ENCODE assay signal across 18 cellular contexts in the genomic region with DNA sequence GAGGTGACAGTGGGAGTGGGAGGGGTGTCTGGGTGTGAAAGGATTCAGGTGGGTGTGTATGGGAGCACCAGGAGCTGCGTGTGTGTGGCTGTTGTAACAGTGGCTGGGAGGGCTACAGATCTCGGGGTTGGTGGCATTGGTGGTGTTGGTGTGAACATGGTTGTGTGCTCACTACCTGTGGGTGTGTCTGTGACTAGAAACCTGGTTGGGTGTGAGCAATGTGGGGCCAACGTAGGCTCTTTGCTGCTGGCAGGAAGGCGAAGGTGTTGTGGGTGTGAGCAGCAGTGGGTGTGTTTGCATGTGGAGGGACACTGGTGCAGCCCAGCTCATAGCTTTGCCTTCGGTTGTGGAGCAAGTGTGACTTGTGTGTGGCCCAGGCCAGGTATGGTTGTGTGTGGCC. TPM values are rescaled to one million over a fixed set of nuclear protein-coding genes. Genes with fewer than 3 reads are reported as not detected.
"Had no signal": no experiment of that assay in that cellular context is flagged by ENCODE, and none has a peak within 500 bp of the region (broad histone marks: within the 10 kb centered on the region; RNA-seq: fewer than 3 reads in every experiment).

No MANE protein-coding gene starts in this region.

- H3K4me3 ChIP-seq: tibial artery, uterus had no signal

- ATAC-seq: activated CD4-positive, CD25-positive, alpha-beta regulatory T cell treated with anti-CD3 and anti-CD28 coated beads, Interleukin-2, amount 50 U/mL, for 24 hours; activated naive CD8-positive, alpha-beta T cell treated with anti-CD3 and anti-CD28 coated beads, Interleukin-2, amount 50 U/mL, for 24 hours; stimulated activated memory B cell treated with anti-CD40 and anti-IgM and Interleukin-4, amounts not matched to agents 10 μg/mL and 1 μg/mL and 100 μg/mL, for 72 hours had no signal

- H3K4me3 Mint-ChIP-seq: activated naive CD8-positive, alpha-beta T cell treated with anti-CD3 and anti-CD28 coated beads, Interleukin-2, amount 50 U/mL, for 24 hours; endodermal cell; stimulated activated memory B cell treated with anti-CD40 and anti-IgM and Interleukin-4, amounts not matched to agents 10 μg/mL and 1 μg/mL and 100 μg/mL, for 72 hours had no signal

- H3K27ac Mint-ChIP-seq: activated naive CD8-positive, alpha-beta T cell treated with anti-CD3 and anti-CD28 coated beads, Interleukin-2, amount 50 U/mL, for 24 hours; activated T-helper 1 cell treated with anti-CD3 and anti-CD28 coated beads, Interleukin-12 subunit alpha, Interleukin-12 subunit beta, Interleukin-2, Interleukin-4 antibody, amounts not matched to agents 30 ng/mL and 10 ng/mL and 1 ng/mL, durations not matched to agents 14 hours and 24 hours and 36 hours; endodermal cell; stimulated activated memory B cell treated with anti-CD40 and anti-IgM and Interleukin-4, amounts not matched to agents 10 μg/mL and 1 μg/mL and 100 μg/mL, for 72 hours had no signal

- DNase-seq: activated naive CD4-positive, alpha-beta T cell; activated naive CD8-positive, alpha-beta T cell treated with anti-CD3 and anti-CD28 coated beads, Interleukin-2, amount 50 U/mL, for 24 hours; aorta; endodermal cell; head of caudate nucleus; posterior cingulate gyrus; tibial artery; uterus had no signal

- H3K36me3 Mint-ChIP-seq: stimulated activated memory B cell treated with anti-CD40 and anti-IgM and Interleukin-4, amounts not matched to agents 10 μg/mL and 1 μg/mL and 100 μg/mL, for 72 hours had no signal

- H3K36me3 ChIP-seq: tibial artery, uterus had no signal

- H3K9me3 Mint-ChIP-seq: activated naive CD8-positive, alpha-beta T cell treated with anti-CD3 and anti-CD28 coated beads, Interleukin-2, amount 50 U/mL, for 24 hours had no signal

- H3K9me3 ChIP-seq: neutrophil, tibial artery, uterus had no signal

- H3K27ac ChIP-seq: neutrophil, tibial artery, uterus had no signal

- FAIRE-seq: bronchial epithelial cell, frontal cortex had no signal

RNA-seq across cellular contexts. Expression of a gene that starts 4.8 kb away (rescaled TPM):
- total RNA-seq: activated T-helper 1 cell treated with anti-CD3 and anti-CD28 coated beads, Interleukin-12 subunit alpha, Interleukin-12 subunit beta, Interleukin-2, Interleukin-4 antibody, amounts not matched to agents 30 ng/mL and 10 ng/mL and 1 ng/mL, durations not matched to agents 14 hours and 24 hours and 36 hours; aorta; bronchial epithelial cell; chondrocyte; epithelial cell of proximal tubule; lower leg skin had no signal
- polyA plus RNA-seq: aorta had no signal

RNA-seq across cellular contexts. Expression of a gene that starts 36.9 kb away (rescaled TPM):
- total RNA-seq: dermis microvascular lymphatic vessel endothelial cell, epithelial cell of proximal tubule, frontal cortex had no signal
